7 cellular contexts compared by ENCODE assay signal in the genomic region with DNA sequence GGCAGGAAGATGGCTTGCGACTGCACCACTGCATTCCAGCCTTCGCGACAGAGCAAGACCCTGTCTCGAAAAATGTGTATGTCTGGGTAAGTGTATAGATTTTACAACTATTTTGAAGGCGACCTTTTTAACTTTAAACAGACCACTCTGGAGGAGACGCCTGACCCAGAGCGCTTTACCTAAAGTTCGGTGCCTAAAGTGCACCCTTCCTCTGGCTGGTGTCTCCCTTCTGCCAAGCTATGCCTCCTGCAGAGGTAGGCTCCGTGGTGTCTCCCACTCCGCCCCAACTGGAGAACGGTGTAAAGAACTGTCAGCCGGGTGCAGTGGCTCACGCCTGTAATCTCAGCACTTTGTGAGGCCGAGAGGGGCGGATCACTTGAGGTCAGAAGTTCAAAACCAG.
A peak's percentile ranks its signal among the peaks of the same experiment; 100 is the strongest.
DNase-seq lines count a peak whose midpoint lies in the region; ATAC-seq, FAIRE-seq and TF ChIP-seq lines count a peak whose summit lies in the region.
"Not testable (repeated sequence)": the region's sequence is repeated elsewhere in the genome, so short reads cannot be mapped to it uniquely, and the experiment has no call there.

No MANE protein-coding gene starts in this region.

- not testable (repeated sequence) for H3K27me3 ChIP-seq in K562 (ENCODE audit: control insufficient read depth in 2 of 2, insufficient read depth in 2 of 2, low read length in 2 of 2); HepG2 (ENCODE audit: control insufficient read depth in 1 of 2, insufficient read depth in 2 of 2, low read length in 2 of 2); lung (ENCODE audit: control insufficient read depth, insufficient read depth); spleen (replicated peaks in 1 of 7)

- not testable (repeated sequence) for H3K4me1 Mint-ChIP-seq in activated CD4-positive, alpha-beta T cell treated with anti-CD3 and anti-CD28 coated beads, Interleukin-2, amount 10 ng/mL, durations not matched to agents 24 days and 14 days; type B pancreatic cell (ENCODE audit: unreplicated experiment)

- peak; percentile 50 for DNase-seq in activated CD4-positive, alpha-beta T cell treated with anti-CD3 and anti-CD28 coated beads, Interleukin-2, amount 10 ng/mL, durations not matched to agents 24 days and 14 days
- DNase-seq in K562 (ENCODE audit: extremely low read depth in 1 of 4, low spot score in 3 of 4); HepG2 (ENCODE audit: low spot score): not testable (repeated sequence)
- peak; percentile 1 for DNase-seq in Right ventricle myocardium inferior (ENCODE audit: missing footprints)
- peak; percentile 19 for DNase-seq in lung (ENCODE audit: low spot score)
- DNase-seq in spleen: peak; percentile 71
- DNase-seq in type B pancreatic cell (ENCODE audit: extremely low spot score, unreplicated experiment): peak; percentile 50

- not testable (repeated sequence) for H2AFZ ChIP-seq in K562 (ENCODE audit: low read depth, low read length); HepG2 (ENCODE audit: low read length)

- not testable (repeated sequence) for H3K36me3 ChIP-seq in K562 (ENCODE audit: control insufficient read depth, insufficient read depth, low read length); HepG2 (replicated peaks in 1 of 2; ENCODE audit: control insufficient read depth in 1 of 2, insufficient read depth in 2 of 2, low read length in 2 of 2); lung (ENCODE audit: control insufficient read depth in 2 of 2, insufficient read depth in 2 of 2, low read length in 2 of 2); spleen

- H3K4me3 Mint-ChIP-seq in activated CD4-positive, alpha-beta T cell treated with anti-CD3 and anti-CD28 coated beads, Interleukin-2, amount 10 ng/mL, durations not matched to agents 24 days and 14 days; type B pancreatic cell: not testable (repeated sequence)

- H3K9me3 Mint-ChIP-seq in activated CD4-positive, alpha-beta T cell treated with anti-CD3 and anti-CD28 coated beads, Interleukin-2, amount 10 ng/mL, durations not matched to agents 24 days and 14 days; type B pancreatic cell: not testable (repeated sequence)

- CTCF ChIA-PET in K562 (lab: Yijun Ruan, JAX; ENCODE audit: low intra/inter-chr PET ratio); HepG2 (lab: Yijun Ruan, JAX; ENCODE audit: low intra/inter-chr PET ratio, low total read pairs): not testable (repeated sequence)

- not testable (repeated sequence) for H3K4me3 ChIP-seq in K562; HepG2 (replicated peaks in 1 of 3; ENCODE audit: insufficient read depth in 1 of 3, low read depth in 2 of 3, low read length in 3 of 3); lung; spleen

- not testable (repeated sequence) for FAIRE-seq in K562 (lab: Jason Lieb, UNC); HepG2 (lab: Jason Lieb, UNC)

- H3K79me2 ChIP-seq in K562 (ENCODE audit: control insufficient read depth, insufficient read depth, low read length); HepG2 (ENCODE audit: insufficient read depth, low read length): not testable (repeated sequence)

- H3K27ac ChIP-seq in K562 (ENCODE audit: extremely low read depth, low read depth, low read length); HepG2 (ENCODE audit: extremely low read length, insufficient read depth, low read length); lung (ENCODE audit: low read depth in 1 of 2, low read length in 1 of 2); spleen: not testable (repeated sequence)

- TF ChIP-seq RAD21 in K562 (CRISPR knock-in tag; conservative IDR thresholded peaks at IDR 0.05 in 1 of 2, IDR thresholded peaks at IDR 0.05 in 1 of 2); HepG2 (CRISPR knock-in tag; IDR thresholded peaks at IDR 0.05): not testable (repeated sequence)

- not testable (repeated sequence) for TF ChIP-seq CTCF in K562 (IDR thresholded peaks at IDR 0.05 in 2 of 3, conservative IDR thresholded peaks at IDR 0.05 in 1 of 3; ENCODE audit: insufficient read depth in 2 of 3, low read depth in 1 of 3, low read length in 3 of 3); HepG2 (CRISPR knock-in tag; IDR thresholded peaks at IDR 0.05); lung (IDR thresholded peaks at IDR 0.05; ENCODE audit: control extremely low read depth, extremely low read depth); spleen (IDR thresholded peaks at IDR 0.05 in 8 of 11, conservative IDR thresholded peaks at IDR 0.05 in 3 of 11); type B pancreatic cell (conservative IDR thresholded peaks at IDR 0.05)

- not testable (repeated sequence) for TF ChIP-seq EP300 in K562 (IDR thresholded peaks at IDR 0.05; ENCODE audit: low read length); HepG2 (IDR thresholded peaks at IDR 0.05; ENCODE audit: low read depth in 2 of 2, low read length in 2 of 2); HepG2 (CRISPR knock-in tag; IDR thresholded peaks at IDR 0.05; ENCODE audit: borderline replicate concordance)

- POLR2A ChIA-PET in K562 (lab: Yijun Ruan, JAX); HepG2 (lab: Yijun Ruan, JAX): not testable (repeated sequence)

- H3K27ac Mint-ChIP-seq in activated CD4-positive, alpha-beta T cell treated with anti-CD3 and anti-CD28 coated beads, Interleukin-2, amount 10 ng/mL, durations not matched to agents 24 days and 14 days; type B pancreatic cell: not testable (repeated sequence)

- H3K36me3 Mint-ChIP-seq in activated CD4-positive, alpha-beta T cell treated with anti-CD3 and anti-CD28 coated beads, Interleukin-2, amount 10 ng/mL, durations not matched to agents 24 days and 14 days (ENCODE audit: low read depth); type B pancreatic cell: not testable (repeated sequence)

- H3K9me1 ChIP-seq in K562 (ENCODE audit: control insufficient read depth, insufficient read depth, low read length): not testable (repeated sequence)

- in situ Hi-C loops in K562 (cut with MboI): loop anchor here (10.0 kb wide), 1 partner anchor 205 kb away; no protein-coding TSS in a partner anchor
- in situ Hi-C loops in HepG2 (cut with HindIII; ENCODE audit: extremely low pct_ligation_motif_present, low pct_unique_long_range_greater_than_20kb): not testable (repeated sequence)

- intact Hi-C loops in activated CD4-positive, alpha-beta T cell treated with anti-CD3 and anti-CD28 coated beads, Interleukin-2, amount 10 ng/mL, durations not matched to agents 24 days and 14 days (cut with micrococcal nuclease); K562 (cut with micrococcal nuclease); Right ventricle myocardium inferior (cut with DNase I); HepG2 (cut with micrococcal nuclease; ENCODE audit: unreplicated experiment); spleen (cut with DNase I; ENCODE audit: low total_unique reads): not testable (repeated sequence)

- BruUV-seq in K562 (replicated peaks; lab: Mats Ljungman, UMichigan); HepG2 (replicated peaks; lab: Mats Ljungman, UMichigan): not testable (repeated sequence)

- H3K4me2 ChIP-seq in K562 (ENCODE audit: insufficient read depth, low read length); HepG2 (ENCODE audit: low read depth, low read length): not testable (repeated sequence)

- H3K27me3 Mint-ChIP-seq in activated CD4-positive, alpha-beta T cell treated with anti-CD3 and anti-CD28 coated beads, Interleukin-2, amount 10 ng/mL, durations not matched to agents 24 days and 14 days; type B pancreatic cell: not testable (repeated sequence)

- not testable (repeated sequence) for H4K20me1 ChIP-seq in K562 (replicated peaks; ENCODE audit: control insufficient read depth, insufficient read depth, low read length); HepG2 (ENCODE audit: insufficient read depth, low read length)

- WGBS in K562 (ENCODE audit: insufficient coverage, low coverage, missing lambda C conversion rate): 38% methylated on average over 3 of the region's 15 CpGs
- WGBS in HepG2 (ENCODE audit: low lambda C conversion rate): 94% methylated on average over 7 of the region's 15 CpGs
- WGBS in lung, 2 donors: 79 to 83% methylated on average over 4 to 5 of the region's 15 CpGs
- WGBS in spleen, 5 donors: 88 to 96% (median 90%) methylated on average over 2 to 9 of the region's 15 CpGs

- H3K9ac ChIP-seq in K562 (ENCODE audit: insufficient read depth in 1 of 2, low read depth in 2 of 2, low read length in 2 of 2); HepG2 (ENCODE audit: insufficient read depth, low read depth, low read length): not testable (repeated sequence)

- H3K9me3 ChIP-seq in K562 (replicated peaks; ENCODE audit: control insufficient read depth, insufficient read depth, low read depth, low read length); HepG2 (ENCODE audit: low read length): not testable (repeated sequence)
- H3K9me3 ChIP-seq in lung (ENCODE audit: control insufficient read depth in 2 of 2, insufficient read depth in 1 of 2, low read length in 1 of 2) (peaks cover 0 to 10% of the 10 kb centered on the region in 2 donors), spleen (peaks cover 0 to 27% (median 11%) of the 10 kb centered on the region in 8 donors)

- TF ChIP-seq POLR2A in K562 (conservative IDR thresholded peaks at IDR 0.05); HepG2 (IDR thresholded peaks at IDR 0.05; ENCODE audit: insufficient read depth in 1 of 2, low read depth in 2 of 2, low read length in 2 of 2); spleen (IDR thresholded peaks at IDR 0.05): not testable (repeated sequence)

- peak; percentile 11; the same call in 1 of the 3 replicates for ATAC-seq in K562
- not testable (repeated sequence) for ATAC-seq in Right ventricle myocardium inferior; lung (ENCODE audit: insufficient read depth, low FRiP score)
- peak; percentile 2; the same call in 1 of the 3 replicates for ATAC-seq in HepG2

- not testable (repeated sequence) for H3K4me1 ChIP-seq in K562 (replicated peaks in 1 of 2; ENCODE audit: control insufficient read depth in 2 of 2, insufficient read depth in 2 of 2, low read length in 2 of 2); HepG2 (ENCODE audit: insufficient read depth, low read length); lung (ENCODE audit: control insufficient read depth in 2 of 2, insufficient read depth in 2 of 2, low read length in 2 of 2); spleen
